ENCODE assay signal across 19 cellular contexts in the genomic region with DNA sequence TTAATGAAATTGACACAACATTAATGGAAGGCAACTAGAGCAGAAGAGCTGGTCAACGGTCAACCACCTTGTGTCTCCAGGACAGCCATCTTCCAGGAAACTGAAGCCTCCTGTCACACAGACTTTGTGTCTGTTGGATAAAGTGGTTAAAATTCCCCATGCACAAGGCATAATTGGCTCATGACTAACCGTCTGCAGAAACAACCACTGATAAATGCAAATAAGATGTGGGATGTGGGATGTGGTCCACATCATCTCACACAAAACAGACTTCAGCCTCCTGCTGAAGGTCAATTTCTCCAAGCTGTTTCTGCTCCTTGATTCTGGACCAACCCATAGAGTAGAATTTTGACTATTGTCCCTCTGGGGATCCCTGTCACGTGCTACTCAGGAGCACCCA. TPM values are rescaled to one million over a fixed set of nuclear protein-coding genes. Genes with fewer than 3 reads are reported as not detected.
DNase-seq lines count a peak whose midpoint lies in the region; ATAC-seq and TF ChIP-seq lines count a peak whose summit lies in the region.
"Had no signal": no experiment of that assay in that cellular context is flagged by ENCODE, and none has a peak within 500 bp of the region (broad histone marks: within the 10 kb centered on the region; RNA-seq: fewer than 3 reads in every experiment).

No MANE protein-coding gene starts in this region.

- intact Hi-C loops in IMR-90 (cut with micrococcal nuclease), result no loop called here

- H3K9me3 ChIP-seq in IMR-90 (ENCODE audit: control insufficient read depth, insufficient read depth, low read length), result no peaks in the 10 kb centered on the region
- H3K9me3 ChIP-seq: BLaER1 treated with 17β-estradiol and CSF1 and Interleukin-3, amounts not matched to agents 10 nM and 100 nM; SJCRH30 had no signal

- H4K5ac ChIP-seq in IMR-90 (ENCODE audit: low read depth, low read length) (no peak overlapping the region), mesendoderm (ENCODE audit: low read length) (no peak overlapping the region)

- peaks cover 2% of the 10 kb centered on the region; the same call in 1 of the 2 replicates for H3K4me1 ChIP-seq in IMR-90 (ENCODE audit: control insufficient read depth, insufficient read depth, low read length)
- H3K4me1 ChIP-seq in mesendoderm (ENCODE audit: control insufficient read depth, low read depth, low read length), result no peaks in the 10 kb centered on the region
- H3K4me1 ChIP-seq: BLaER1 treated with 17β-estradiol and CSF1 and Interleukin-3, amounts not matched to agents 10 nM and 100 nM; SJCRH30 had no signal

- TF ChIP-seq RAD21 in IMR-90 (IDR thresholded peaks at IDR 0.05; ENCODE audit: low read length), result no peak

- TF ChIP-seq POLR2A in IMR-90 (IDR thresholded peaks at IDR 0.05; ENCODE audit: low read depth, low read length), result no peak

- H3K4me2 ChIP-seq in IMR-90 (ENCODE audit: low read depth, low read length) (no peak overlapping the region), mesendoderm (ENCODE audit: low read length) (no peak overlapping the region)
- H3K4me2 ChIP-seq: BLaER1 treated with 17β-estradiol and CSF1 and Interleukin-3, amounts not matched to agents 10 nM and 100 nM had no signal

- BruUV-seq in IMR-90 (replicated peaks; lab: Mats Ljungman, UMichigan), result no TSS peak

- H3K4ac ChIP-seq in IMR-90 (ENCODE audit: low read depth, low read length) (peak overlapping the region; percentile 37; the same call in 1 of the 2 replicates), mesendoderm (ENCODE audit: low read depth, low read length) (no peak overlapping the region)

- H4K91ac ChIP-seq in IMR-90 (ENCODE audit: insufficient read depth, low read depth, low read length), result no peak overlapping the region

- no peaks in the 10 kb centered on the region for H3K27me3 ChIP-seq in IMR-90 (ENCODE audit: control insufficient read depth, insufficient read depth, low read length)
- H3K27me3 ChIP-seq in mesendoderm (ENCODE audit: insufficient read depth, low read length, poor library complexity), result no peaks in the 10 kb centered on the region
- H3K27me3 ChIP-seq: BLaER1 treated with 17β-estradiol and CSF1 and Interleukin-3, amounts not matched to agents 10 nM and 100 nM; SJCRH30 had no signal

- DNase-seq in AG10803 (ENCODE audit: low read depth) (peak; percentile 70), IMR-90 (peak; percentile 60), amniotic epithelial cell (ENCODE audit: low read depth) (peak; percentile 31), mesendoderm (no peak), HCEC 1CT (no peak), germinal center (ENCODE audit: low spot score) (no peak), foreskin melanocyte (no peak)
- DNase-seq: 8988T; CD8-positive, alpha-beta memory T cell; DMS79 treated with DMSO at 0.1 percent for 48 hours; H9; NCI-H1417 treated with DMSO at 0.1 percent for 48 hours; NCI-H2029; NCI-H2171 treated with DMSO at 0.1 percent for 48 hours; NCI-H748 treated with DMSO at 0.1 percent for 48 hours; SJCRH30 had no signal

- no peak overlapping the region for H2AFZ ChIP-seq in IMR-90 (replicated peaks; ENCODE audit: low read length, poor library complexity)

- H2AK9ac ChIP-seq in IMR-90 (replicated peaks; ENCODE audit: low read depth, low read length, poor library complexity), result no peak overlapping the region

- no peak overlapping the region for H2AK5ac ChIP-seq in IMR-90 (ENCODE audit: low read depth, low read length)
- H2AK5ac ChIP-seq in mesendoderm (ENCODE audit: low read length), result no peak overlapping the region

- 100% methylated on average over 1 of the region's 3 CpGs; no CpG with 5 or more reads in 1 of the 2 experiments for WGBS in IMR-90 (ENCODE audit: extremely low coverage in 2 of 2, insufficient read length in 1 of 2), 2 experiments
- no CpG with 5 or more reads among the region's 3 CpGs for WGBS in mesendoderm (ENCODE audit: extremely low coverage, insufficient coverage, low lambda C conversion rate)

- H3K79me2 ChIP-seq in mesendoderm (ENCODE audit: control insufficient read depth, insufficient read depth, low read length), result no peaks in the 10 kb centered on the region

- H3K9me1 ChIP-seq in IMR-90 (ENCODE audit: insufficient read depth, low read length), result peaks cover 4% of the 10 kb centered on the region

- H2BK20ac ChIP-seq in IMR-90 (ENCODE audit: low read depth, low read length), result peak overlapping the region; percentile 63; the same call in 1 of the 2 replicates

- H2BK5ac ChIP-seq in IMR-90 (ENCODE audit: low read depth, low read length, poor library complexity, severe bottlenecking) (no peak overlapping the region), mesendoderm (ENCODE audit: low read length) (peak overlapping the region; percentile 21)

- H3K9ac ChIP-seq in IMR-90 (ENCODE audit: low read depth, low read length), result no peak overlapping the region
- H3K9ac ChIP-seq in mesendoderm (ENCODE audit: low read length), result no peak overlapping the region
- H3K9ac ChIP-seq: BLaER1 treated with 17β-estradiol and CSF1 and Interleukin-3, amounts not matched to agents 10 nM and 100 nM had no signal

- dilution Hi-C loops in IMR-90 (cut with HindIII; ENCODE audit: low sequenced_read_pairs, unreplicated experiment), result no loop called here

- H2BK15ac ChIP-seq in IMR-90 (ENCODE audit: low read depth, low read length) (no peak overlapping the region), mesendoderm (replicated peaks; ENCODE audit: low read depth) (no peak overlapping the region)

- H3K4me3 ChIP-seq in AG10803 (ENCODE audit: low read length), result no peak overlapping the region
- no peak overlapping the region for H3K4me3 ChIP-seq in IMR-90 (ENCODE audit: insufficient read depth, low read depth, low read length)
- no peak overlapping the region for H3K4me3 ChIP-seq in mesendoderm (ENCODE audit: low read length)
- H3K4me3 ChIP-seq: BLaER1 treated with 17β-estradiol and CSF1 and Interleukin-3, amounts not matched to agents 10 nM and 100 nM; SJCRH30 had no signal

- H3K79me1 ChIP-seq in IMR-90 (ENCODE audit: low read depth in 1 of 2, low read length in 2 of 2) (no peaks in the 10 kb centered on the region), mesendoderm (ENCODE audit: low read length) (no peaks in the 10 kb centered on the region)

- peak overlapping the region; percentile 46; the same call in 1 of the 2 replicates for H3K14ac ChIP-seq in IMR-90 (replicated peaks; ENCODE audit: low read depth, low read length)

- H3K27ac ChIP-seq in IMR-90 (ENCODE audit: insufficient read depth, low read length) (no peak overlapping the region), mesendoderm (ENCODE audit: low read depth, low read length) (peak overlapping the region; percentile 36)
- H3K27ac ChIP-seq: BLaER1 treated with 17β-estradiol and CSF1 and Interleukin-3, amounts not matched to agents 10 nM and 100 nM; RWPE1; SJCRH30 had no signal

- 0 out of 4 replicates have a peak overlapping the region, but pooled peaks of 1 of the 2 experiments have one; percentile 39 for H4K8ac ChIP-seq in IMR-90 (ENCODE audit: low read depth in 2 of 2, low read length in 2 of 2)
- no peak overlapping the region for H4K8ac ChIP-seq in mesendoderm (ENCODE audit: low read depth, low read length)

- in situ Hi-C loops in IMR-90 (cut with MboI; ENCODE audit: low sequenced_read_pairs), result no loop called here

- POLR2A ChIA-PET in IMR-90 (lab: Charles Lee; ENCODE audit: unreplicated experiment), result no interaction called here

- no peak for TF ChIP-seq CTCF in AG10803 (conservative IDR thresholded peaks at IDR 0.05; ENCODE audit: low read length)
- TF ChIP-seq CTCF in IMR-90 (conservative IDR thresholded peaks at IDR 0.05; ENCODE audit: low read depth, low read length), result no peak

- H2BK120ac ChIP-seq in IMR-90 (ENCODE audit: low read depth, low read length) (peak overlapping the region; percentile 49), mesendoderm (ENCODE audit: low read depth, low read length) (no peak overlapping the region)

- CTCF ChIA-PET in IMR-90 (lab: Yijun Ruan, JAX), result no interaction called here

- H4K20me1 ChIP-seq in IMR-90 (ENCODE audit: insufficient read depth, low read length), result no peaks in the 10 kb centered on the region
- H4K20me1 ChIP-seq: BLaER1 treated with 17β-estradiol and CSF1 and Interleukin-3, amounts not matched to agents 10 nM and 100 nM had no signal

- ATAC-seq in IMR-90 (ENCODE audit: low read depth) (peak; percentile 74), GM19467 (IDR thresholded peaks at IDR 0.05; ENCODE audit: unreplicated experiment) (no peak)

- no peak overlapping the region for H3K18ac ChIP-seq in IMR-90 (ENCODE audit: low read depth, low read length)
- no peak overlapping the region for H3K18ac ChIP-seq in mesendoderm (ENCODE audit: low read length)

- H3K23ac ChIP-seq in IMR-90 (ENCODE audit: low read depth, low read length) (no peak overlapping the region), mesendoderm (ENCODE audit: low read length) (no peak overlapping the region)

- H3K56ac ChIP-seq in IMR-90 (ENCODE audit: extremely low read depth, insufficient read depth, low read length) (no peak overlapping the region), mesendoderm (ENCODE audit: low read length) (no peak overlapping the region)

- H3K36me3 ChIP-seq in IMR-90 (ENCODE audit: control insufficient read depth, insufficient read depth, low read length) (no peaks in the 10 kb centered on the region), mesendoderm (ENCODE audit: control insufficient read depth, insufficient read depth, low read length) (no peaks in the 10 kb centered on the region)
- H3K36me3 ChIP-seq: BLaER1 treated with 17β-estradiol and CSF1 and Interleukin-3, amounts not matched to agents 10 nM and 100 nM; SJCRH30 had no signal

TF ChIP-seq in IMR-90, 13 proteins besides CTCF, POLR2A, EP300 and RAD21:
- TF ChIP-seq SMC3 (IDR thresholded peaks at IDR 0.05; ENCODE audit: low read depth, low read length) (no peak), NFE2L2 (IDR thresholded peaks at IDR 0.05; ENCODE audit: low read depth, low read length) (no peak), MAFK (IDR thresholded peaks at IDR 0.05; ENCODE audit: low read depth, low read length) (no peak)
- TF ChIP-seq, protein P1, sequence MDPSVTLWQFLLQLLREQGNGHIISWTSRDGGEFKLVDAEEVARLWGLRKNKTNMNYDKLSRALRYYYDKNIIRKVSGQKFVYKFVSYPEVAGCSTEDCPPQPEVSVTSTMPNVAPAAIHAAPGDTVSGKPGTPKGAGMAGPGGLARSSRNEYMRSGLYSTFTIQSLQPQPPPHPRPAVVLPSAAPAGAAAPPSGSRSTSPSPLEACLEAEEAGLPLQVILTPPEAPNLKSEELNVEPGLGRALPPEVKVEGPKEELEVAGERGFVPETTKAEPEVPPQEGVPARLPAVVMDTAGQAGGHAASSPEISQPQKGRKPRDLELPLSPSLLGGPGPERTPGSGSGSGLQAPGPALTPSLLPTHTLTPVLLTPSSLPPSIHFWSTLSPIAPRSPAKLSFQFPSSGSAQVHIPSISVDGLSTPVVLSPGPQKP (IDR thresholded peaks at IDR 0.05; ENCODE audit: borderline replicate concordance, low read depth, low read length), result no peak
TF ChIP-seq in IMR-90: peak in this region for 0.

RNA-seq across cellular contexts. Expression of a gene that starts 26.9 kb away (rescaled TPM):
- 11.1 and 12.7 TPM in 2 replicates for total RNA-seq in IMR-90 (2012; rRNA removed)
- polyA plus RNA-seq in IMR-90 (2012; rRNA removed), result 9.0 and 9.7 TPM in 2 replicates
- polyA plus RNA-seq in IMR-90 (2012; cell fraction: cytosol; rRNA removed), result 4.3 and 4.9 TPM in 2 replicates
- polyA plus RNA-seq in IMR-90 (2012; cell fraction: nucleus; rRNA removed; ENCODE audit: low replicate concordance), result 4.8 and 5.9 TPM in 2 replicates
- 7.2 TPM for polyA plus RNA-seq in mesendoderm (2013, experiment 1 of 2)
- polyA plus RNA-seq in mesendoderm (2013, experiment 2 of 2), result 6.8 TPM

Comparison
In these comparisons a context has a peak if more than half of its experiments do, and no peak if none do; other contexts are left out.
1. DNase-seq: peak in AG10803 (single experiment), IMR-90 (single experiment) and amniotic epithelial cell (single experiment); none in mesendoderm (single experiment), HCEC 1CT (single experiment), germinal center (single experiment) and foreskin melanocyte (single experiment).